In the genomic region with DNA sequence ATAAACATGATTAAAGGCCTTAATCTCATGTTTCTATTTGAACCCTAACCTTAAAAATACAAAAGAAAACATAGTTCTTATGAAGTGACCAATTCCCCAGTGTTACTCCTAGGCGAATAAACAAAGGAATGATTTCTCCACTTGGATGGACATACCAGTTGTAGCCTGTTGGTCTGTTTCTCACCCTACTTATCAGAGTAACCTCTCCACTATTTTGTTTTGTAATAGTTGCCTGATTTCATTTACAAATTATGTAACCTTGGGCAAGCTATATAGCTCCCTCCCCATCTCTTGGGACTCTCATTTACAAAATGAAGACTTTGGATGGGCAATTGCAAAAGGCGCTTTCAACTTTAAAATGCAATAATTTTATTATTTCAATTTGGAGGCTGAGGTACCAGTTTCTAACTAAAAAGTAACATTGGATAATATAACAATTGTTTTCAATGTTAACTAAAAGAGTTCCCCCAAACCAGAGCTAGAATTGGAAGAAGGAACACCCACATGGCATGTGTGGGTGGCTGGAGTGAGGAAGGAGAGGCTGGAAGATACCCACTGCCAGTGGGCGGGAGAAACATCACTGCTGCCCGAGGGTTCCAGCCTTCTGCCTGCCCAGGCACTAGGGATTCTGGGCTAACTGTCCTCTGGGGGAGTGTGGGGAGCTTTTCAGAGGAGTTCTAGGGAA, we compare ENCODE assay signal across 1 cellular context.
TF ChIP-seq lines count a peak whose summit lies in the region.

No MANE protein-coding gene starts in this region.

TF ChIP-seq in IMR-90, 13 proteins besides CTCF, POLR2A, EP300 and RAD21:
- TF ChIP-seq MAZ (IDR thresholded peaks at IDR 0.05; ENCODE audit: borderline replicate concordance, low read depth, low read length): no peak
- TF ChIP-seq MXI1 (IDR thresholded peaks at IDR 0.05; ENCODE audit: borderline replicate concordance, low read depth, low read length): no peak
